Comparison of ENCODE assay signal across 1 cellular context in the genomic region with DNA sequence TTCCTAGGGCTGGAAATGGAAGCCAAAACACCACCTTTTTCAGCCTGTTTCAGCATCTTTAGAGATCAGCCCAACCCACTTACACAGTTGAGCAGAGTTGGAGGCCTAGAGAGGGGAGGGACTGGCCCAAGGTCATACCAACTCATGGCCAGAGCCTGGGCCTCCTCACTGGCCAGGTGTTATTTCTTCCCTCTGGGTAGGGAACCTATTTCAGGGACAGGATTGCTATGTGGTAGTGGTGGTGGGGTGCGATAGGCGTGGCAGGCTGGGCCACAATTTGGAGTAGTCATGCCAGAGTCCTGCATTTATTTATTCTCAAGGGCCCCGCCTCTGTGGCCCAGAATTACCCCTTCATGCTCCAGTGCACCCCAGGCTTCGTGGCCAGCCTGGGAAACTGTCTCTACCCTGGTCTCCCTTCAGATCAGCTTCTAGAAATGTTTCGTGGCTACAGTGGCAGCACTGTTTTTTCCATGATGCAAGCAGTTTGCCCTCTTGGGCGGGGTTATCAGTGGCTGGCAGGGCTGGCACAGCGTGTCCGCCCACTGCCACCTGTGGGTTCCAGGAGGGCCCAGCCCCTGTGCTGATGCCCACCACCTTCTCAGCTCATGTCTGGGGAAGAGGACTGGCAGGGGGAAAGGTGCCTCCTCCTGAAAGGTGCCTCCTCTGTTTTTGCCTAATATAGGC.
TF ChIP-seq lines count a peak whose summit lies in the region.

No MANE protein-coding gene starts in this region.

TF ChIP-seq in K562, 482 proteins besides CTCF, POLR2A, EP300 and RAD21:
- TF ChIP-seq JUNB (CRISPR knock-in tag; conservative IDR thresholded peaks at IDR 0.05) (no peak), POLR2AphosphoS2 (IDR thresholded peaks at IDR 0.05; ENCODE audit: low read length) (peak; percentile 52; the same call in 1 of the 2 replicates), POLR2G (IDR thresholded peaks at IDR 0.05; ENCODE audit: low read depth, low read length) (peak; percentile 60), RBFOX2 (IDR thresholded peaks at IDR 0.05; ENCODE audit: low read depth, low read length) (peak; percentile 70), TEAD1 (CRISPR knock-in tag; IDR thresholded peaks at IDR 0.05) (no peak), STAG1 (CRISPR knock-in tag; IDR thresholded peaks at IDR 0.05; ENCODE audit: borderline replicate concordance) (no peak), GATAD2A (IDR thresholded peaks at IDR 0.05) (no peak), RBM14 (IDR thresholded peaks at IDR 0.05; ENCODE audit: borderline replicate concordance, insufficient read depth, low read depth, low read length) (no peak), DEAF1 (CRISPR knock-in tag; IDR thresholded peaks at IDR 0.05) (no peak), CTBP1 (IDR thresholded peaks at IDR 0.05; ENCODE audit: borderline replicate concordance) (no peak), NFXL1 (CRISPR knock-in tag; IDR thresholded peaks at IDR 0.05) (no peak), ZNF184 (CRISPR knock-in tag; IDR thresholded peaks at IDR 0.05) (no peak), RBM22 (IDR thresholded peaks at IDR 0.05; ENCODE audit: low read depth, low read length, poor library complexity, severe bottlenecking) (peak; percentile 51), RAD51 (IDR thresholded peaks at IDR 0.05; ENCODE audit: borderline replicate concordance, low read depth) (no peak)
- TF ChIP-seq, protein P1, sequence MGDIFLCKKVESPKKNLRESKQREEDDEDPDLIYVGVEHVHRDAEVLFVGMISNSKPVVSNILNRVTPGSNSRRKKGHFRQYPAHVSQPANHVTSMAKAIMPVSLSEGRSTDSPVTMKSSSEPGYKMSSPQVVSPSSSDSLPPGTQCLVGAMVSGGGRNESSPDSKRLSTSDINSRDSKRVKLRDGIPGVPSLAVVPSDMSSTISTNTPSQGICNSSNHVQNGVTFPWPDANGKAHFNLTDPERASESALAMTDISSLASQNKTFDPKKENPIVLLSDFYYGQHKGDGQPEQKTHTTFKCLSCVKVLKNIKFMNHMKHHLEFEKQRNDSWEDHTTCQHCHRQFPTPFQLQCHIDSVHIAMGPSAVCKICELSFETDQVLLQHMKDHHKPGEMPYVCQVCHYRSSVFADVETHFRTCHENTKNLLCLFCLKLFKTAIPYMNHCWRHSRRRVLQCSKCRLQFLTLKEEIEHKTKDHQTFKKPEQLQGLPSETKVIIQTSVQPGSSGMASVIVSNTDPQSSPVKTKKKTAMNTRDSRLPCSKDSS (IDR thresholded peaks at IDR 0.05; ENCODE audit: low read depth, partially characterized antibody): no peak
- TF ChIP-seq, protein P2, sequence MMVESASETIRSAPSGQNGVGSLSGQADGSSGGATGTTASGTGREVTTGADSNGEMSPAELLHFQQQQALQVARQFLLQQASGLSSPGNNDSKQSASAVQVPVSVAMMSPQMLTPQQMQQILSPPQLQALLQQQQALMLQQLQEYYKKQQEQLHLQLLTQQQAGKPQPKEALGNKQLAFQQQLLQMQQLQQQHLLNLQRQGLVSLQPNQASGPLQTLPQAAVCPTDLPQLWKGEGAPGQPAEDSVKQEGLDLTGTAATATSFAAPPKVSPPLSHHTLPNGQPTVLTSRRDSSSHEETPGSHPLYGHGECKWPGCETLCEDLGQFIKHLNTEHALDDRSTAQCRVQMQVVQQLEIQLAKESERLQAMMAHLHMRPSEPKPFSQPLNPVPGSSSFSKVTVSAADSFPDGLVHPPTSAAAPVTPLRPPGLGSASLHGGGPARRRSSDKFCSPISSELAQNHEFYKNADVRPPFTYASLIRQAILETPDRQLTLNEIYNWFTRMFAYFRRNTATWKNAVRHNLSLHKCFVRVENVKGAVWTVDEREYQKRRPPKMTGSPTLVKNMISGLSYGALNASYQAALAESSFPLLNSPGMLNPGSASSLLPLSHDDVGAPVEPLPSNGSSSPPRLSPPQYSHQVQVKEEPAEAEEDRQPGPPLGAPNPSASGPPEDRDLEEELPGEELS (CRISPR knock-in tag; IDR thresholded peaks at IDR 0.05; ENCODE audit: borderline replicate concordance): no peak
- TF ChIP-seq, protein P3, sequence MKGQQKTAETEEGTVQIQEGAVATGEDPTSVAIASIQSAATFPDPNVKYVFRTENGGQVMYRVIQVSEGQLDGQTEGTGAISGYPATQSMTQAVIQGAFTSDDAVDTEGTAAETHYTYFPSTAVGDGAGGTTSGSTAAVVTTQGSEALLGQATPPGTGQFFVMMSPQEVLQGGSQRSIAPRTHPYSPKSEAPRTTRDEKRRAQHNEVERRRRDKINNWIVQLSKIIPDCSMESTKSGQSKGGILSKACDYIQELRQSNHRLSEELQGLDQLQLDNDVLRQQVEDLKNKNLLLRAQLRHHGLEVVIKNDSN (CRISPR knock-in tag; IDR thresholded peaks at IDR 0.05): 0 out of 2 replicates have a peak, but pooled peaks have one; percentile 18
- TF ChIP-seq, protein P4, sequence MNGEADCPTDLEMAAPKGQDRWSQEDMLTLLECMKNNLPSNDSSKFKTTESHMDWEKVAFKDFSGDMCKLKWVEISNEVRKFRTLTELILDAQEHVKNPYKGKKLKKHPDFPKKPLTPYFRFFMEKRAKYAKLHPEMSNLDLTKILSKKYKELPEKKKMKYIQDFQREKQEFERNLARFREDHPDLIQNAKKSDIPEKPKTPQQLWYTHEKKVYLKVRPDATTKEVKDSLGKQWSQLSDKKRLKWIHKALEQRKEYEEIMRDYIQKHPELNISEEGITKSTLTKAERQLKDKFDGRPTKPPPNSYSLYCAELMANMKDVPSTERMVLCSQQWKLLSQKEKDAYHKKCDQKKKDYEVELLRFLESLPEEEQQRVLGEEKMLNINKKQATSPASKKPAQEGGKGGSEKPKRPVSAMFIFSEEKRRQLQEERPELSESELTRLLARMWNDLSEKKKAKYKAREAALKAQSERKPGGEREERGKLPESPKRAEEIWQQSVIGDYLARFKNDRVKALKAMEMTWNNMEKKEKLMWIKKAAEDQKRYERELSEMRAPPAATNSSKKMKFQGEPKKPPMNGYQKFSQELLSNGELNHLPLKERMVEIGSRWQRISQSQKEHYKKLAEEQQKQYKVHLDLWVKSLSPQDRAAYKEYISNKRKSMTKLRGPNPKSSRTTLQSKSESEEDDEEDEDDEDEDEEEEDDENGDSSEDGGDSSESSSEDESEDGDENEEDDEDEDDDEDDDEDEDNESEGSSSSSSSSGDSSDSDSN (IDR thresholded peaks at IDR 0.05; ENCODE audit: borderline replicate concordance in 1 of 2, low read depth in 2 of 2, low read length in 2 of 2): no peak
- TF ChIP-seq, protein P5, sequence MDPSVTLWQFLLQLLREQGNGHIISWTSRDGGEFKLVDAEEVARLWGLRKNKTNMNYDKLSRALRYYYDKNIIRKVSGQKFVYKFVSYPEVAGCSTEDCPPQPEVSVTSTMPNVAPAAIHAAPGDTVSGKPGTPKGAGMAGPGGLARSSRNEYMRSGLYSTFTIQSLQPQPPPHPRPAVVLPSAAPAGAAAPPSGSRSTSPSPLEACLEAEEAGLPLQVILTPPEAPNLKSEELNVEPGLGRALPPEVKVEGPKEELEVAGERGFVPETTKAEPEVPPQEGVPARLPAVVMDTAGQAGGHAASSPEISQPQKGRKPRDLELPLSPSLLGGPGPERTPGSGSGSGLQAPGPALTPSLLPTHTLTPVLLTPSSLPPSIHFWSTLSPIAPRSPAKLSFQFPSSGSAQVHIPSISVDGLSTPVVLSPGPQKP (CRISPR knock-in tag; IDR thresholded peaks at IDR 0.05): no peak
TF ChIP-seq in K562: peak in this region for 5.
